Comparison of ENCODE assay signal across 25 cellular contexts in genomic region chr7:140021603-140022002, GRCh38.
"Had no signal": no experiment of that assay in that cellular context is flagged by ENCODE, and none has a peak within 500 bp of the region (broad histone marks: within the 10 kb centered on the region; RNA-seq: fewer than 3 reads in every experiment).

No MANE protein-coding gene starts in this region.

- H3K9ac ChIP-seq: neural progenitor cell had no signal

- H3K27ac ChIP-seq: breast epithelium, gastrocnemius medialis, neural progenitor cell, right atrium auricular region, uterus had no signal

- H3K4me3 ChIP-seq: breast epithelium, gastrocnemius medialis, neural progenitor cell, right atrium auricular region, thoracic aorta, uterus had no signal

- H3K36me3 ChIP-seq: breast epithelium, gastrocnemius medialis, neural progenitor cell, uterus had no signal

- ATAC-seq: gastrocnemius medialis; left cardiac atrium; left ventricle myocardium superior; naive thymus-derived CD8-positive, alpha-beta T cell had no signal

- H3K27me3 Mint-ChIP-seq: activated naive CD4-positive, alpha-beta T cell treated with anti-CD3 and anti-CD28 coated beads, Interleukin-2, amount 50 U/mL, for 24 hours; activated T-cell treated with anti-CD3 and anti-CD28 coated beads, Interleukin-2, amount 50 U/mL, for 24 hours; naive thymus-derived CD8-positive, alpha-beta T cell; stimulated activated naive CD8-positive, alpha-beta T cell treated with anti-CD3 and anti-CD28 coated beads, Interleukin-15, Interleukin-2, amounts not matched to agents 100 ng/mL and 50 ng/mL, for 24 hours had no signal

- DNase-seq: activated CD4-positive, alpha-beta T cell treated with anti-CD3 and anti-CD28 coated beads for 4 hours; activated CD4-positive, alpha-beta T cell treated with anti-CD3 and anti-CD28 coated beads, Interleukin-2, amount 50 U/mL, for 48 hours; activated CD8-positive, alpha-beta memory T cell treated with anti-CD3 and anti-CD28 coated beads, Interleukin-2, amount 50 U/mL, for 48 hours; activated gamma-delta T cell treated with Interleukin-2 at 50 U/mL for 16 hours; activated T-cell treated with anti-CD3 and anti-CD28 coated beads, Interleukin-2, amount 50 U/mL, for 24 hours; central memory CD4-positive, alpha-beta T cell; effector CD8-positive, alpha-beta T cell; gastrocnemius medialis; head of caudate nucleus; hippocampal formation; left cardiac atrium; left ventricle myocardium superior; midbrain; naive thymus-derived CD8-positive, alpha-beta T cell; T-helper 1 cell; trophoblast cell; uterus had no signal

- H3K9me3 Mint-ChIP-seq: activated naive CD4-positive, alpha-beta T cell treated with anti-CD3 and anti-CD28 coated beads, Interleukin-2, amount 50 U/mL, for 24 hours; activated T-cell treated with anti-CD3 and anti-CD28 coated beads, Interleukin-2, amount 50 U/mL, for 24 hours; naive thymus-derived CD8-positive, alpha-beta T cell; stimulated activated naive CD8-positive, alpha-beta T cell treated with anti-CD3 and anti-CD28 coated beads, Interleukin-15, Interleukin-2, amounts not matched to agents 100 ng/mL and 50 ng/mL, for 24 hours; T-helper 2 cell treated with Interferon-gamma antibody and Interleukin-4, amounts not matched to agents 5 μg/mL and 100 μg/mL, for 36 hours had no signal

- H3K4me1 Mint-ChIP-seq: activated naive CD4-positive, alpha-beta T cell treated with anti-CD3 and anti-CD28 coated beads, Interleukin-2, amount 50 U/mL, for 24 hours; neural progenitor cell had no signal

- H3K4me1 ChIP-seq: breast epithelium, gastrocnemius medialis, neural progenitor cell, right atrium auricular region, uterus had no signal

- H3K36me3 Mint-ChIP-seq: neural progenitor cell had no signal

- H3K4me3 Mint-ChIP-seq: activated naive CD4-positive, alpha-beta T cell treated with anti-CD3 and anti-CD28 coated beads, Interleukin-2, amount 50 U/mL, for 24 hours; activated T-cell treated with anti-CD3 and anti-CD28 coated beads, Interleukin-2, amount 50 U/mL, for 24 hours; naive thymus-derived CD8-positive, alpha-beta T cell; neural progenitor cell; stimulated activated naive CD8-positive, alpha-beta T cell treated with anti-CD3 and anti-CD28 coated beads, Interleukin-15, Interleukin-2, amounts not matched to agents 100 ng/mL and 50 ng/mL, for 24 hours; T-helper 2 cell treated with Interferon-gamma antibody and Interleukin-4, amounts not matched to agents 5 μg/mL and 100 μg/mL, for 36 hours had no signal

- H3K27me3 ChIP-seq: breast epithelium, gastrocnemius medialis, neural progenitor cell, right atrium auricular region, uterus had no signal

- H3K4me2 ChIP-seq: neural progenitor cell had no signal

- H3K9me3 ChIP-seq: breast epithelium, gastrocnemius medialis, right atrium auricular region, thoracic aorta, uterus had no signal

- FAIRE-seq: keratinocyte had no signal

- H2AFZ ChIP-seq: neural progenitor cell had no signal

- H3K27ac Mint-ChIP-seq: activated T-cell treated with anti-CD3 and anti-CD28 coated beads, Interleukin-2, amount 50 U/mL, for 24 hours; neural progenitor cell; stimulated activated naive CD8-positive, alpha-beta T cell treated with anti-CD3 and anti-CD28 coated beads, Interleukin-15, Interleukin-2, amounts not matched to agents 100 ng/mL and 50 ng/mL, for 24 hours; T-helper 2 cell treated with Interferon-gamma antibody and Interleukin-4, amounts not matched to agents 5 μg/mL and 100 μg/mL, for 36 hours had no signal
